ENCODE assay signal across 1 cellular context in the genomic region with DNA sequence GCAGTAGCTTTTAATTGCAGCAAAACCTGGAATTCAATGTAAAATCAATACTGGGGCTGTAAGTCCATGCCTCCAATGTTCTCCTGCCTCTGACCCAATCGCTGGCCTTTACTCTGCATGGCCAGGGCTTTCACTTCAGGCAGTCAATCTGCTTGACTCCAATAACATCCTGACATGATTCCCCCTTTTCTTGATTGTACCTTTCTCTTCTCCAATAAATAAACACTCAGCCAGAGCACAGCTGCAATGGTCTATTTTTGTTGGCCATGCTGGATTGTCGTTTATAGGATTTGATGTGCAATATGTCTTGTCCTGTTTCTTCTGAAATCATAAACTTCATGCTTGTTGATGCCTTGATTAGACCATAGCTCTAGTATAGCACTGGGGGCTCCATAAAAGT.
TF ChIP-seq lines count a peak whose summit lies in the region.

No MANE protein-coding gene starts in this region.

TF ChIP-seq in IMR-90, 13 proteins besides CTCF, POLR2A, EP300 and RAD21 (continued from another document):
- TF ChIP-seq NFE2L2 (IDR thresholded peaks at IDR 0.05; ENCODE audit: low read depth, low read length) (no peak), MAFK (IDR thresholded peaks at IDR 0.05; ENCODE audit: low read depth, low read length) (no peak), CEBPB (IDR thresholded peaks at IDR 0.05; ENCODE audit: low read depth, low read length) (no peak), FOS (IDR thresholded peaks at IDR 0.05; ENCODE audit: low read depth, low read length) (no peak), RFX5 (IDR thresholded peaks at IDR 0.05; ENCODE audit: low read depth, low read length) (no peak), BHLHE40 (IDR thresholded peaks at IDR 0.05; ENCODE audit: low read depth, low read length) (no peak), MAZ (IDR thresholded peaks at IDR 0.05; ENCODE audit: borderline replicate concordance, low read depth, low read length) (no peak), CHD1 (IDR thresholded peaks at IDR 0.05; ENCODE audit: low read depth, low read length) (no peak), RCOR1 (IDR thresholded peaks at IDR 0.05; ENCODE audit: insufficient replicate concordance, low read length) (no peak)
- TF ChIP-seq, protein P1, sequence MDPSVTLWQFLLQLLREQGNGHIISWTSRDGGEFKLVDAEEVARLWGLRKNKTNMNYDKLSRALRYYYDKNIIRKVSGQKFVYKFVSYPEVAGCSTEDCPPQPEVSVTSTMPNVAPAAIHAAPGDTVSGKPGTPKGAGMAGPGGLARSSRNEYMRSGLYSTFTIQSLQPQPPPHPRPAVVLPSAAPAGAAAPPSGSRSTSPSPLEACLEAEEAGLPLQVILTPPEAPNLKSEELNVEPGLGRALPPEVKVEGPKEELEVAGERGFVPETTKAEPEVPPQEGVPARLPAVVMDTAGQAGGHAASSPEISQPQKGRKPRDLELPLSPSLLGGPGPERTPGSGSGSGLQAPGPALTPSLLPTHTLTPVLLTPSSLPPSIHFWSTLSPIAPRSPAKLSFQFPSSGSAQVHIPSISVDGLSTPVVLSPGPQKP (IDR thresholded peaks at IDR 0.05; ENCODE audit: borderline replicate concordance, low read depth, low read length), result no peak
- TF ChIP-seq, protein P2, sequence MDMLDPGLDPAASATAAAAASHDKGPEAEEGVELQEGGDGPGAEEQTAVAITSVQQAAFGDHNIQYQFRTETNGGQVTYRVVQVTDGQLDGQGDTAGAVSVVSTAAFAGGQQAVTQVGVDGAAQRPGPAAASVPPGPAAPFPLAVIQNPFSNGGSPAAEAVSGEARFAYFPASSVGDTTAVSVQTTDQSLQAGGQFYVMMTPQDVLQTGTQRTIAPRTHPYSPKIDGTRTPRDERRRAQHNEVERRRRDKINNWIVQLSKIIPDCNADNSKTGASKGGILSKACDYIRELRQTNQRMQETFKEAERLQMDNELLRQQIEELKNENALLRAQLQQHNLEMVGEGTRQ (IDR thresholded peaks at IDR 0.05; ENCODE audit: low read depth, low read length), result no peak
TF ChIP-seq in IMR-90: peak in this region for 0.
